ENCODE assay signal across 8 cellular contexts in the genomic region with DNA sequence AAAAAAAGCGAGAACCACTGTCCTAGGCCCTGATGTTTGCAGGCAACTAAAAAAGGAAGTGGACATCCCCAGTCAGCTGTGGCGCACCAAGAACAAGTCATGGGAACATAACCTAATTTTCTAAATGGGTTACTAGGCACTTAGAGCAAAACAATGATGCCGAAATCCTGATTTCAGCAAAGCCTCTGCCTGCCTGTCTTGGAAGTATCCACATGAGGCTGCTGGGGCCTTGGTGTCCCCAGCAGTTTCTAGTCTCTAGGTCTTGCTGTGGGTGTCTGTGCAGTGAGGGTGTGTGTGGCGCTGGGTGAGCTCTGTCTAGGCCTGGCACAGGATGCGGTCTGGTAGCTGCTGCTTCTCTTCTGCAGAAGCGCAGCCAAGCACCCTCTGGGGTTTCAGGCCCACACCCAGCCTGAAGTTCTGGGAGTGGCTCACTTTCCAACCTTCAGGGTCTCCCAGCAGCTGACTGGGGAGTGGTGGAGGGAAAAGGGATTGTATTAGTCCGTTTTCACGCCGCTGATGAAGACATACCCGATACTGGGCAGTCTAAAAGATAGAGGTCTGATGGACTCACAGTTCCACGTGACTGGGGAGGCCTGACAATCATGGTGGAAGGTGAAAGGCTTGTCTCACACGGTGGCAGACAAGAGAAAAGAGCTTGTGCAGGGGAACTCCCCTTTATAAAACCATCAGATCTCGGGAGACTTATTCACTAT. TPM values are rescaled to one million over a fixed set of nuclear protein-coding genes. Genes with fewer than 3 reads are reported as not detected.
DNase-seq lines count a peak whose midpoint lies in the region; TF ChIP-seq lines count a peak whose summit lies in the region.

No MANE protein-coding gene starts in this region.

- H3K36me3 Mint-ChIP-seq in dendritic cell treated with granulocyte-macrophage colony-stimulating factor and Interleukin-4, amounts not matched to agents 40 ng/mL and 50 ng/mL, for 4 days (ENCODE audit: low read depth), result peaks cover 28% of the 10 kb centered on the region

- H3K4me3 Mint-ChIP-seq in dendritic cell treated with granulocyte-macrophage colony-stimulating factor and Interleukin-4, amounts not matched to agents 40 ng/mL and 50 ng/mL, for 4 days, result no peak overlapping the region

- H2AFZ ChIP-seq in smooth muscle cell (ENCODE audit: low read depth), result no peak overlapping the region

- H3K27ac ChIP-seq in smooth muscle cell (ENCODE audit: low read depth), result no peak overlapping the region

- WGBS in smooth muscle cell (ENCODE audit: low lambda C conversion rate), result 95% methylated on average over 13 of the region's 13 CpGs

- DNase-seq in GM19240 (ENCODE audit: insufficient read length, low spot score) (peak; percentile 52), D341Med (ENCODE audit: low spot score) (no peak), smooth muscle cell (lab: John Stamatoyannopoulos, UW; ENCODE audit: unreplicated experiment) (no peak), middle frontal gyrus (ENCODE audit: extremely low spot score, low spot score) (no peak), Kasumi-1 (lab: John Stamatoyannopoulos, UW) (no peak)
- peak; percentile 56 for DNase-seq in activated CD4-positive, alpha-beta T cell treated with anti-CD3 and anti-CD28 coated beads for 48 hours
- DNase-seq in stimulated activated CD4-positive, alpha-beta T cell treated with anti-CD3 and anti-CD28 coated beads, TNF-alpha, amount 100 ng/mL, for 4 hours (ENCODE audit: low read depth in 3 of 3), result peak in 2 of 3 experiments; percentile 18 to 21

- H3K4me1 Mint-ChIP-seq in dendritic cell treated with granulocyte-macrophage colony-stimulating factor and Interleukin-4, amounts not matched to agents 40 ng/mL and 50 ng/mL, for 4 days (ENCODE audit: low read depth), result peaks cover 16% of the 10 kb centered on the region

- no peak overlapping the region for H3K4me3 ChIP-seq in smooth muscle cell

- no peaks in the 10 kb centered on the region for H3K9me3 Mint-ChIP-seq in dendritic cell treated with granulocyte-macrophage colony-stimulating factor and Interleukin-4, amounts not matched to agents 40 ng/mL and 50 ng/mL, for 4 days

- H3K4me2 ChIP-seq in smooth muscle cell, result no peak overlapping the region

- H3K79me2 ChIP-seq in smooth muscle cell (ENCODE audit: low read depth), result no peaks in the 10 kb centered on the region

- H3K9me3 ChIP-seq in smooth muscle cell (replicated peaks; ENCODE audit: low read depth), result no peaks in the 10 kb centered on the region

- no peaks in the 10 kb centered on the region for H4K20me1 ChIP-seq in smooth muscle cell (ENCODE audit: low read depth)

- peak overlapping the region; percentile 86 for H3K27ac Mint-ChIP-seq in dendritic cell treated with granulocyte-macrophage colony-stimulating factor and Interleukin-4, amounts not matched to agents 40 ng/mL and 50 ng/mL, for 4 days

- no peaks in the 10 kb centered on the region for H3K36me3 ChIP-seq in smooth muscle cell (ENCODE audit: low read depth)

- no peaks in the 10 kb centered on the region for H3K27me3 ChIP-seq in smooth muscle cell (ENCODE audit: low read depth)

- TF ChIP-seq CTCF in smooth muscle cell (IDR thresholded peaks at IDR 0.05; ENCODE audit: borderline replicate concordance, insufficient read depth, poor library complexity, severe bottlenecking), result no peak

- H3K4me1 ChIP-seq in smooth muscle cell (ENCODE audit: low read depth), result no peaks in the 10 kb centered on the region

- intact Hi-C loops in dendritic cell treated with granulocyte-macrophage colony-stimulating factor and Interleukin-4, amounts not matched to agents 40 ng/mL and 50 ng/mL, for 4 days (cut with micrococcal nuclease), result no loop called here

- H3K27me3 Mint-ChIP-seq in dendritic cell treated with granulocyte-macrophage colony-stimulating factor and Interleukin-4, amounts not matched to agents 40 ng/mL and 50 ng/mL, for 4 days, result no peaks in the 10 kb centered on the region

- no peak overlapping the region for H3K9ac ChIP-seq in smooth muscle cell (ENCODE audit: low read depth)

- H3F3A ChIP-seq in smooth muscle cell (ENCODE audit: low read depth), result no peaks in the 10 kb centered on the region

RNA-seq across cellular contexts. Expression of a gene that starts 21.1 kb away (rescaled TPM):
- not detected in 2 replicates for total RNA-seq in smooth muscle cell
- polyA plus RNA-seq in smooth muscle cell, result 0.78 TPM in 1 of 2 replicates, not detected in the other

Comparison
In these comparisons a context has a peak if more than half of its experiments do, and no peak if none do; other contexts are left out.
1. DNase-seq: peak in GM19240 (single experiment), activated CD4-positive, alpha-beta T cell treated with anti-CD3 and anti-CD28 coated beads for 48 hours (single experiment) and stimulated activated CD4-positive, alpha-beta T cell treated with anti-CD3 and anti-CD28 coated beads, TNF-alpha, amount 100 ng/mL, for 4 hours (2 of 3); none in D341Med (single experiment), smooth muscle cell (single experiment), middle frontal gyrus (single experiment) and Kasumi-1 (0 of 2).